In the genomic region with DNA sequence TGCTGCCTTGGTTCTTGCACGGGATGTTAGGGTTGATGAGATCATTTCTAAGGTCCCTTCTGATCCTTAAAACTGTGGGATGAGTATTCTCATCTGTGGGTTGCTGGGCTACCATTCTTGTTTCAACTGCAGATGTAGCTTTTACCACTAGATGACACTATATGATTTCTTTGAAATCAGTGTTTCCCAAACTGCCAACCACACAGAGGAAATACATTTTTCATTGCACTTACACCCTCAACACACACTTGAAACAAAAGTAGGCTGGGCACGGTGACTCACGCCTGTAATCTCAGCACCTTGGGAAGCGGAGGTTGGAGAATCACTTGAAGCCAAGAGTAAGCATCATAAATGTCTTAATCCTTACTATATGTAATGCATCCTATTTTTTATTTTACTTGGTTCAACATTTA, we compare ENCODE assay signal across 9 cellular contexts. TPM values are rescaled to one million over a fixed set of nuclear protein-coding genes. Genes with fewer than 3 reads are reported as not detected.
DNase-seq lines count a peak whose midpoint lies in the region; TF ChIP-seq lines count a peak whose summit lies in the region.
"Had no signal": no experiment of that assay in that cellular context is flagged by ENCODE, and none has a peak within 500 bp of the region (broad histone marks: within the 10 kb centered on the region; RNA-seq: fewer than 3 reads in every experiment).

No MANE protein-coding gene starts in this region.

- no peak for TF ChIP-seq POLR2A in vagina (IDR thresholded peaks at IDR 0.05)

- TF ChIP-seq CTCF in progenitor cell of endocrine pancreas (IDR thresholded peaks at IDR 0.05; ENCODE audit: unreplicated experiment): peak; percentile 32
- no peak for TF ChIP-seq CTCF in vagina (IDR thresholded peaks at IDR 0.05)

- no peak overlapping the region for H3K4me3 ChIP-seq in vagina

- DNase-seq in EL (peak; percentile 85), M059J (ENCODE audit: low read depth) (peak; percentile 91), fibroblast of gingiva (ENCODE audit: low read depth) (peak; percentile 65), progenitor cell of endocrine pancreas (ENCODE audit: low spot score, unreplicated experiment) (no peak), cerebellum (ENCODE audit: low spot score) (no peak), pons (ENCODE audit: low spot score) (no peak), vagina (ENCODE audit: extremely low spot score in 2 of 2) (no peak)
- peak; percentile 77 for DNase-seq in activated CD4-positive, alpha-beta T cell treated with anti-CD3 and anti-CD28 coated beads, Interleukin-2, amount 10 ng/mL, durations not matched to agents 24 days and 14 days
- DNase-seq: activated B cell treated with CpG ODN at 0.5 μM for 24 hours had no signal

- no peaks in the 10 kb centered on the region for H3K9me3 Mint-ChIP-seq in activated CD4-positive, alpha-beta T cell treated with anti-CD3 and anti-CD28 coated beads, Interleukin-2, amount 10 ng/mL, durations not matched to agents 24 days and 14 days
- no peaks in the 10 kb centered on the region for H3K9me3 Mint-ChIP-seq in progenitor cell of endocrine pancreas (ENCODE audit: low read depth)
- H3K9me3 Mint-ChIP-seq: activated B cell treated with CpG ODN at 0.5 μM for 24 hours had no signal

- H3K27me3 ChIP-seq in vagina: no peaks in the 10 kb centered on the region

- H3K9me3 ChIP-seq in vagina: no peaks in the 10 kb centered on the region

- peaks cover 24% of the 10 kb centered on the region for H3K36me3 Mint-ChIP-seq in activated CD4-positive, alpha-beta T cell treated with anti-CD3 and anti-CD28 coated beads, Interleukin-2, amount 10 ng/mL, durations not matched to agents 24 days and 14 days (ENCODE audit: low read depth)
- peaks cover 3% of the 10 kb centered on the region for H3K36me3 Mint-ChIP-seq in progenitor cell of endocrine pancreas (ENCODE audit: insufficient read depth)

- intact Hi-C loops in activated CD4-positive, alpha-beta T cell treated with anti-CD3 and anti-CD28 coated beads, Interleukin-2, amount 10 ng/mL, durations not matched to agents 24 days and 14 days (cut with micrococcal nuclease): loop anchor here (1.0 kb wide), 2 partner anchors 72 to 98 kb away; no protein-coding TSS in a partner anchor
- intact Hi-C loops in vagina (cut with DNase I): loop anchor here (1.0 kb wide), 1 partner anchor 72 kb away; no protein-coding TSS in a partner anchor

- no peak overlapping the region for H3K27ac ChIP-seq in vagina

- peaks cover 22% of the 10 kb centered on the region for H3K4me1 Mint-ChIP-seq in activated CD4-positive, alpha-beta T cell treated with anti-CD3 and anti-CD28 coated beads, Interleukin-2, amount 10 ng/mL, durations not matched to agents 24 days and 14 days
- peaks cover 6% of the 10 kb centered on the region for H3K4me1 Mint-ChIP-seq in progenitor cell of endocrine pancreas (ENCODE audit: low read depth)

- H3K4me3 Mint-ChIP-seq in activated CD4-positive, alpha-beta T cell treated with anti-CD3 and anti-CD28 coated beads, Interleukin-2, amount 10 ng/mL, durations not matched to agents 24 days and 14 days: no peak overlapping the region
- H3K4me3 Mint-ChIP-seq in progenitor cell of endocrine pancreas (ENCODE audit: low read depth): no peak overlapping the region
- H3K4me3 Mint-ChIP-seq: activated B cell treated with CpG ODN at 0.5 μM for 24 hours had no signal

- no peaks in the 10 kb centered on the region for H3K36me3 ChIP-seq in vagina

- H3K27me3 Mint-ChIP-seq in activated CD4-positive, alpha-beta T cell treated with anti-CD3 and anti-CD28 coated beads, Interleukin-2, amount 10 ng/mL, durations not matched to agents 24 days and 14 days: no peaks in the 10 kb centered on the region
- no peaks in the 10 kb centered on the region for H3K27me3 Mint-ChIP-seq in progenitor cell of endocrine pancreas
- H3K27me3 Mint-ChIP-seq: activated B cell treated with CpG ODN at 0.5 μM for 24 hours had no signal

- peaks cover 18% of the 10 kb centered on the region for H3K4me1 ChIP-seq in vagina

- peak overlapping the region; percentile 75 for H3K27ac Mint-ChIP-seq in activated CD4-positive, alpha-beta T cell treated with anti-CD3 and anti-CD28 coated beads, Interleukin-2, amount 10 ng/mL, durations not matched to agents 24 days and 14 days
- H3K27ac Mint-ChIP-seq in progenitor cell of endocrine pancreas: no peak overlapping the region
- H3K27ac Mint-ChIP-seq: activated B cell treated with CpG ODN at 0.5 μM for 24 hours had no signal

RNA-seq across cellular contexts. Expression of a gene that starts 15.3 kb away (rescaled TPM):
- 51.1 and 89.0 TPM in 2 replicates for total RNA-seq in M059J (2014; rRNA removed; shearing (Covaris generic))
- total RNA-seq in activated CD4-positive, alpha-beta T cell treated with anti-CD3 and anti-CD28 coated beads, Interleukin-2, amount 10 ng/mL, durations not matched to agents 24 days and 14 days: 32.8 and 38.7 TPM in 2 replicates
- 71.8 and 74.7 TPM in 2 replicates for total RNA-seq in progenitor cell of endocrine pancreas
- total RNA-seq in cerebellum: 29.6 TPM
- 29.2 TPM for total RNA-seq in vagina

Comparison
In these comparisons a context has a peak if more than half of its experiments do, and no peak if none do; other contexts are left out.
1. DNase-seq: peak in EL (single experiment), M059J (single experiment), activated CD4-positive, alpha-beta T cell treated with anti-CD3 and anti-CD28 coated beads, Interleukin-2, amount 10 ng/mL, durations not matched to agents 24 days and 14 days (single experiment) and fibroblast of gingiva (single experiment); none in progenitor cell of endocrine pancreas (single experiment), cerebellum (single experiment), pons (single experiment) and vagina (0 of 2).